ENCODE assay signal across 9 cellular contexts in genomic region chr2:194867328-194867727, GRCh38.
DNase-seq lines count a peak whose midpoint lies in the region; ATAC-seq lines count a peak whose summit lies in the region.
"Had no signal": no experiment of that assay in that cellular context is flagged by ENCODE, and none has a peak within 500 bp of the region (broad histone marks: within the 10 kb centered on the region; RNA-seq: fewer than 3 reads in every experiment).

No MANE protein-coding gene starts in this region.

- H3K27ac Mint-ChIP-seq in activated CD4-positive, alpha-beta memory T cell treated with anti-CD3 and anti-CD28 coated beads for 36 hours = no peak overlapping the region
- no peak overlapping the region for H3K27ac Mint-ChIP-seq in activated CD8-positive, alpha-beta memory T cell treated with anti-CD3 and anti-CD28 coated beads, Interleukin-2, amount 10 ng/mL, durations not matched to agents 7 days and 5 days
- H3K27ac Mint-ChIP-seq: naive B cell had no signal

- H3K4me1 Mint-ChIP-seq in activated CD4-positive, alpha-beta memory T cell treated with anti-CD3 and anti-CD28 coated beads for 36 hours (ENCODE audit: low read depth) = no peaks in the 10 kb centered on the region
- no peaks in the 10 kb centered on the region for H3K4me1 Mint-ChIP-seq in activated CD8-positive, alpha-beta memory T cell treated with anti-CD3 and anti-CD28 coated beads, Interleukin-2, amount 10 ng/mL, durations not matched to agents 7 days and 5 days
- H3K4me1 Mint-ChIP-seq: naive B cell had no signal

- ATAC-seq in GM18519 (IDR thresholded peaks at IDR 0.05; ENCODE audit: low FRiP score, unreplicated experiment) = peak; percentile 55
- peak; percentile 82 for ATAC-seq in HG03354 (IDR thresholded peaks at IDR 0.05; ENCODE audit: poor library complexity, severe bottlenecking, unreplicated experiment)
- ATAC-seq in GM19455 (IDR thresholded peaks at IDR 0.05; ENCODE audit: unreplicated experiment) = no peak
- ATAC-seq in activated CD8-positive, alpha-beta memory T cell treated with anti-CD3 and anti-CD28 coated beads, Interleukin-2, amount 10 ng/mL, durations not matched to agents 7 days and 5 days = no peak

- H3K36me3 Mint-ChIP-seq in activated CD4-positive, alpha-beta memory T cell treated with anti-CD3 and anti-CD28 coated beads for 36 hours = no peaks in the 10 kb centered on the region
- no peaks in the 10 kb centered on the region for H3K36me3 Mint-ChIP-seq in activated CD8-positive, alpha-beta memory T cell treated with anti-CD3 and anti-CD28 coated beads, Interleukin-2, amount 10 ng/mL, durations not matched to agents 7 days and 5 days
- H3K36me3 Mint-ChIP-seq: naive B cell had no signal

- peak; percentile 61 for DNase-seq in RKO (ENCODE audit: low spot score)
- peak; percentile 7 for DNase-seq in iPS-NIHi7 (ENCODE audit: extremely low spot score)
- no peak for DNase-seq in central memory CD4-positive, alpha-beta T cell
- no peak for DNase-seq in activated CD4-positive, alpha-beta memory T cell treated with anti-CD3 and anti-CD28 coated beads for 36 hours
- DNase-seq in activated CD8-positive, alpha-beta memory T cell treated with anti-CD3 and anti-CD28 coated beads, Interleukin-2, amount 10 ng/mL, durations not matched to agents 7 days and 5 days = no peak
- DNase-seq: naive B cell had no signal

- H3K27me3 Mint-ChIP-seq in activated CD4-positive, alpha-beta memory T cell treated with anti-CD3 and anti-CD28 coated beads for 36 hours = no peaks in the 10 kb centered on the region
- H3K27me3 Mint-ChIP-seq in activated CD8-positive, alpha-beta memory T cell treated with anti-CD3 and anti-CD28 coated beads, Interleukin-2, amount 10 ng/mL, durations not matched to agents 7 days and 5 days = no peaks in the 10 kb centered on the region
- H3K27me3 Mint-ChIP-seq: naive B cell had no signal

- CTCF ChIA-PET in activated CD4-positive, alpha-beta memory T cell treated with anti-CD3 and anti-CD28 coated beads for 36 hours (lab: Charles Lee) = interaction anchor here (0.6 to 1.2 kb wide), 6 partner anchors 8 to 1645 kb away, joined by 3 read pairs; no protein-coding TSS in a partner anchor
- CTCF ChIA-PET in activated CD8-positive, alpha-beta memory T cell treated with anti-CD3 and anti-CD28 coated beads, Interleukin-2, amount 10 ng/mL, durations not matched to agents 7 days and 5 days (lab: Charles Lee) = interaction anchor here (1.0 kb wide), 1 partner anchor 12 kb away, joined by 4 read pairs; no protein-coding TSS in a partner anchor

- POLR2A ChIA-PET in activated CD4-positive, alpha-beta memory T cell treated with anti-CD3 and anti-CD28 coated beads for 36 hours (lab: Charles Lee) = no interaction called here

- H3K4me3 Mint-ChIP-seq in activated CD4-positive, alpha-beta memory T cell treated with anti-CD3 and anti-CD28 coated beads for 36 hours = no peak overlapping the region
- H3K4me3 Mint-ChIP-seq in activated CD8-positive, alpha-beta memory T cell treated with anti-CD3 and anti-CD28 coated beads, Interleukin-2, amount 10 ng/mL, durations not matched to agents 7 days and 5 days = no peak overlapping the region
- H3K4me3 Mint-ChIP-seq: naive B cell had no signal

- intact Hi-C loops in activated CD4-positive, alpha-beta memory T cell treated with anti-CD3 and anti-CD28 coated beads for 36 hours (cut with micrococcal nuclease) = no loop called here

- no peaks in the 10 kb centered on the region for H3K9me3 Mint-ChIP-seq in activated CD4-positive, alpha-beta memory T cell treated with anti-CD3 and anti-CD28 coated beads for 36 hours
- no peaks in the 10 kb centered on the region for H3K9me3 Mint-ChIP-seq in activated CD8-positive, alpha-beta memory T cell treated with anti-CD3 and anti-CD28 coated beads, Interleukin-2, amount 10 ng/mL, durations not matched to agents 7 days and 5 days (ENCODE audit: low read depth)
- H3K9me3 Mint-ChIP-seq: naive B cell had no signal

Comparison
In these comparisons a context has a peak if more than half of its experiments do, and no peak if none do; other contexts are left out.
1. ATAC-seq: peak in GM18519 (single experiment) and HG03354 (single experiment); none in GM19455 (single experiment) and activated CD8-positive, alpha-beta memory T cell treated with anti-CD3 and anti-CD28 coated beads, Interleukin-2, amount 10 ng/mL, durations not matched to agents 7 days and 5 days (single experiment).
2. DNase-seq: peak in RKO (single experiment) and iPS-NIHi7 (single experiment); none in central memory CD4-positive, alpha-beta T cell (single experiment), activated CD4-positive, alpha-beta memory T cell treated with anti-CD3 and anti-CD28 coated beads for 36 hours (single experiment) and activated CD8-positive, alpha-beta memory T cell treated with anti-CD3 and anti-CD28 coated beads, Interleukin-2, amount 10 ng/mL, durations not matched to agents 7 days and 5 days (single experiment).